Comparison of ENCODE assay signal across 1 cellular context in the genomic region with DNA sequence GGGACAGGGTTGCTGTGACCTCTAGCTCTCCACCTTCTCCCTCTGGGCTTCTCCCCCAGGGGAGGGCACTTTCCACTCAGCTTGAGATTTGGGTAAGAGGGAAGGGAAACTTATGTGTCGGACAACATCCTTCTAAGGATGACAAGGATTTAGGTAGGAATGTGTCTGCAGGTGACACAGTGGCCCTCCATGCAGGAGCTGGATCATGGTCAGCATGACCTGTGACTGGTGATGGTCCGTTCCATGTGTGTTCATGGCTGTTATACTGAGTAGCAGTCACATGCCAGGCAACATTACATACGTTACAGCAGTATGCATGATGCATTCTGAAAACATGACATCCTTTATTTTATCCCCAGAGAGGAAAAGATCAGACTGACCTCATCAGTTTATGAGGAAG.
TF ChIP-seq lines count a peak whose summit lies in the region.

No MANE protein-coding gene starts in this region.

TF ChIP-seq in GM23338, 12 proteins besides CTCF, POLR2A, EP300 and RAD21 (continued from another document):
- TF ChIP-seq, protein P1, sequence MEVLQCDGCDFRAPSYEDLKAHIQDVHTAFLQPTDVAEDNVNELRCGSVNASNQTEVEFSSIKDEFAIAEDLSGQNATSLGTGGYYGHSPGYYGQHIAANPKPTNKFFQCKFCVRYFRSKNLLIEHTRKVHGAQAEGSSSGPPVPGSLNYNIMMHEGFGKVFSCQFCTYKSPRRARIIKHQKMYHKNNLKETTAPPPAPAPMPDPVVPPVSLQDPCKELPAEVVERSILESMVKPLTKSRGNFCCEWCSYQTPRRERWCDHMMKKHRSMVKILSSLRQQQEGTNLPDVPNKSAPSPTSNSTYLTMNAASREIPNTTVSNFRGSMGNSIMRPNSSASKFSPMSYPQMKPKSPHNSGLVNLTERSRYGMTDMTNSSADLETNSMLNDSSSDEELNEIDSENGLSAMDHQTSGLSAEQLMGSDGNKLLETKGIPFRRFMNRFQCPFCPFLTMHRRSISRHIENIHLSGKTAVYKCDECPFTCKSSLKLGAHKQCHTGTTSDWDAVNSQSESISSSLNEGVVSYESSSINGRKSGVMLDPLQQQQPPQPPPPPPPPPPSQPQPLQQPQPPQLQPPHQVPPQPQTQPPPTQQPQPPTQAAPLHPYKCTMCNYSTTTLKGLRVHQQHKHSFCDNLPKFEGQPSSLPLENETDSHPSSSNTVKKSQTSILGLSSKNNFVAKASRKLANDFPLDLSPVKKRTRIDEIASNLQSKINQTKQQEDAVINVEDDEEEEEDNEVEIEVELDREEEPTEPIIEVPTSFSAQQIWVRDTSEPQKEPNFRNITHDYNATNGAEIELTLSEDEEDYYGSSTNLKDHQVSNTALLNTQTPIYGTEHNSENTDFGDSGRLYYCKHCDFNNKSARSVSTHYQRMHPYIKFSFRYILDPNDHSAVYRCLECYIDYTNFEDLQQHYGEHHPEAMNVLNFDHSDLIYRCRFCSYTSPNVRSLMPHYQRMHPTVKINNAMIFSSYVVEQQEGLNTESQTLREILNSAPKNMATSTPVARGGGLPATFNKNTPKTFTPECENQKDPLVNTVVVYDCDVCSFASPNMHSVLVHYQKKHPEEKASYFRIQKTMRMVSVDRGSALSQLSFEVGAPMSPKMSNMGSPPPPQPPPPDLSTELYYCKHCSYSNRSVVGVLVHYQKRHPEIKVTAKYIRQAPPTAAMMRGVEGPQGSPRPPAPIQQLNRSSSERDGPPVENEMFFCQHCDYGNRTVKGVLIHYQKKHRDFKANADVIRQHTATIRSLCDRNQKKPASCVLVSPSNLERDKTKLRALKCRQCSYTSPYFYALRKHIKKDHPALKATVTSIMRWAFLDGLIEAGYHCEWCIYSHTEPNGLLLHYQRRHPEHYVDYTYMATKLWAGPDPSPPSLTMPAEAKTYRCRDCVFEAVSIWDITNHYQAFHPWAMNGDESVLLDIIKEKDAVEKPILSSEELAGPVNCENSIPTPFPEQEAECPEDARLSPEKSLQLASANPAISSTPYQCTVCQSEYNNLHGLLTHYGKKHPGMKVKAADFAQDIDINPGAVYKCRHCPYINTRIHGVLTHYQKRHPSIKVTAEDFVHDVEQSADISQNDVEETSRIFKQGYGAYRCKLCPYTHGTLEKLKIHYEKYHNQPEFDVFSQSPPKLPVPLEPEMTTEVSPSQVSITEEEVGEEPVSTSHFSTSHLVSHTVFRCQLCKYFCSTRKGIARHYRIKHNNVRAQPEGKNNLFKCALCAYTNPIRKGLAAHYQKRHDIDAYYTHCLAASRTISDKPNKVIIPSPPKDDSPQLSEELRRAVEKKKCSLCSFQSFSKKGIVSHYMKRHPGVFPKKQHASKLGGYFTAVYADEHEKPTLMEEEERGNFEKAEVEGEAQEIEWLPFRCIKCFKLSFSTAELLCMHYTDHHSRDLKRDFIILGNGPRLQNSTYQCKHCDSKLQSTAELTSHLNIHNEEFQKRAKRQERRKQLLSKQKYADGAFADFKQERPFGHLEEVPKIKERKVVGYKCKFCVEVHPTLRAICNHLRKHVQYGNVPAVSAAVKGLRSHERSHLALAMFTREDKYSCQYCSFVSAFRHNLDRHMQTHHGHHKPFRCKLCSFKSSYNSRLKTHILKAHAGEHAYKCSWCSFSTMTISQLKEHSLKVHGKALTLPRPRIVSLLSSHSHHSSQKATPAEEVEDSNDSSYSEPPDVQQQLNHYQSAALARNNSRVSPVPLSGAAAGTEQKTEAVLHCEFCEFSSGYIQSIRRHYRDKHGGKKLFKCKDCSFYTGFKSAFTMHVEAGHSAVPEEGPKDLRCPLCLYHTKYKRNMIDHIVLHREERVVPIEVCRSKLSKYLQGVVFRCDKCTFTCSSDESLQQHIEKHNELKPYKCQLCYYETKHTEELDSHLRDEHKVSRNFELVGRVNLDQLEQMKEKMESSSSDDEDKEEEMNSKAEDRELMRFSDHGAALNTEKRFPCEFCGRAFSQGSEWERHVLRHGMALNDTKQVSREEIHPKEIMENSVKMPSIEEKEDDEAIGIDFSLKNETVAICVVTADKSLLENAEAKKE (CRISPR knock-in tag; IDR thresholded peaks at IDR 0.05): no peak
- no peak for TF ChIP-seq ZNF331 (CRISPR knock-in tag; IDR thresholded peaks at IDR 0.05; ENCODE audit: low read depth)
- no peak for TF ChIP-seq JUNB (IDR thresholded peaks at IDR 0.05; ENCODE audit: unreplicated experiment)
- TF ChIP-seq STAT1 (IDR thresholded peaks at IDR 0.05; ENCODE audit: unreplicated experiment): no peak
- TF ChIP-seq ZNF114 (CRISPR knock-in tag; IDR thresholded peaks at IDR 0.05): no peak
